Comparison of ENCODE assay signal across 15 cellular contexts in the genomic region with DNA sequence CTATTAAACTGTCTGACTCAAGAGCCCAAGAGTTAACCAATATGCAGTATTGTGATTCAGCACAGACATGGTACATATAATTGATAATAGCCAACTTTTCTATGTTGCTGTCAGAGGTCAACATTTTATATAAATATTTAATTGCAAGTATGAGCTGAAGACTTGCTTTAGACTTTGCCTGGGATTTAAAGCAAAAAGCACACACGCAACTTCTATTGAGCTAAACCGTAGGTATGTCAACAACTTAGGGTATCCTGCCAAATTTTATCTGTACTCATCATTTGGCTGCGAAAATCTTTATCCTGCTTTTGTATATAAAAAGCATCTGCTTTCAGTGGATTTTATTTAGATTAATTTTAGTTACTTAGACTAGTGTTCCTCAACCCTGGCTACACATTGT. TPM values are rescaled to one million over a fixed set of nuclear protein-coding genes. Genes with fewer than 3 reads are reported as not detected.
DNase-seq lines count a peak whose midpoint lies in the region; TF ChIP-seq lines count a peak whose summit lies in the region.
"Had no signal": no experiment of that assay in that cellular context is flagged by ENCODE, and none has a peak within 500 bp of the region (broad histone marks: within the 10 kb centered on the region; RNA-seq: fewer than 3 reads in every experiment).

No MANE protein-coding gene starts in this region.

- POLR2A ChIA-PET in HEK293T (lab: Yijun Ruan, JAX) (no interaction called here), MCF 10A (lab: Yijun Ruan, JAX) (interaction anchor here (0.9 kb wide), 1 partner anchor 9 kb away, joined by 5 read pairs; no protein-coding TSS in a partner anchor), Caco-2 (lab: Charles Lee) (no interaction called here)

- no peak overlapping the region for H3K4me3 ChIP-seq in fibroblast of mammary gland (ENCODE audit: control insufficient read depth, low read depth, low read length)
- H3K4me3 ChIP-seq in Caco-2 (ENCODE audit: low read depth, low read length), result no peak overlapping the region
- H3K4me3 ChIP-seq: GM23248 had no signal

- BruUV-seq in MCF 10A (replicated peaks; lab: Mats Ljungman, UMichigan) (no TSS peak), Caco-2 (replicated peaks; lab: Mats Ljungman, UMichigan) (no TSS peak)

- peaks cover 17% of the 10 kb centered on the region for H3K36me3 Mint-ChIP-seq in MCF 10A (ENCODE audit: insufficient read depth, unreplicated experiment)
- no peaks in the 10 kb centered on the region for H3K36me3 Mint-ChIP-seq in Caco-2 (ENCODE audit: insufficient read depth, unreplicated experiment)
- peaks cover 29% of the 10 kb centered on the region for H3K36me3 Mint-ChIP-seq in activated naive CD4-positive, alpha-beta T cell treated with anti-CD3 and anti-CD28 coated beads, Interleukin-2, amount 10 ng/mL, durations not matched to agents 7 days and 5 days

- no peak overlapping the region for H3K27ac Mint-ChIP-seq in MCF 10A (ENCODE audit: low read depth, unreplicated experiment)
- H3K27ac Mint-ChIP-seq in Caco-2 (ENCODE audit: unreplicated experiment), result no peak overlapping the region
- H3K27ac Mint-ChIP-seq in activated naive CD4-positive, alpha-beta T cell treated with anti-CD3 and anti-CD28 coated beads, Interleukin-2, amount 10 ng/mL, durations not matched to agents 7 days and 5 days, result no peak overlapping the region
- H3K27ac Mint-ChIP-seq: HFFc6 had no signal

- DNase-seq in HCEC 1CT (peak; percentile 48), fibroblast of mammary gland (ENCODE audit: low read depth) (peak; percentile 19), iris pigment epithelial cell (ENCODE audit: low read depth) (peak; percentile 50), HEK293T (ENCODE audit: extremely low spot score) (no peak), MCF 10A (ENCODE audit: unreplicated experiment) (no peak), Caco-2 (no peak)
- DNase-seq in activated naive CD4-positive, alpha-beta T cell treated with anti-CD3 and anti-CD28 coated beads, Interleukin-2, amount 10 ng/mL, durations not matched to agents 7 days and 5 days, result no peak
- DNase-seq: C1 segment of cervical spinal cord; Calu3; CD8-positive, alpha-beta memory T cell; DMS53; DND-41; GM23248; H7; HFFc6 had no signal

- no peak for TF ChIP-seq CTCF in fibroblast of mammary gland (conservative IDR thresholded peaks at IDR 0.05; ENCODE audit: control insufficient read depth, insufficient read depth, low read depth, low read length)
- TF ChIP-seq CTCF in MCF 10A (IDR thresholded peaks at IDR 0.05; ENCODE audit: unreplicated experiment), result no peak
- no peak for TF ChIP-seq CTCF in Caco-2 (IDR thresholded peaks at IDR 0.05; ENCODE audit: insufficient read depth in 1 of 2, low read depth in 1 of 2, low read length in 1 of 2, severe bottlenecking in 1 of 2, unreplicated experiment in 1 of 2)

- H3K4me1 Mint-ChIP-seq in MCF 10A (ENCODE audit: insufficient read depth, unreplicated experiment) (peaks cover 20% of the 10 kb centered on the region), Caco-2 (ENCODE audit: low read depth, unreplicated experiment) (no peaks in the 10 kb centered on the region)
- H3K4me1 Mint-ChIP-seq in activated naive CD4-positive, alpha-beta T cell treated with anti-CD3 and anti-CD28 coated beads, Interleukin-2, amount 10 ng/mL, durations not matched to agents 7 days and 5 days, result peaks cover 11% of the 10 kb centered on the region

- no peaks in the 10 kb centered on the region for H3K9me3 Mint-ChIP-seq in MCF 10A (ENCODE audit: unreplicated experiment)
- H3K9me3 Mint-ChIP-seq in Caco-2 (ENCODE audit: unreplicated experiment), result no peaks in the 10 kb centered on the region
- no peaks in the 10 kb centered on the region for H3K9me3 Mint-ChIP-seq in activated naive CD4-positive, alpha-beta T cell treated with anti-CD3 and anti-CD28 coated beads, Interleukin-2, amount 10 ng/mL, durations not matched to agents 7 days and 5 days
- H3K9me3 Mint-ChIP-seq: CD8-positive, alpha-beta memory T cell; HFFc6 had no signal

- CTCF ChIA-PET in HEK293T (lab: Yijun Ruan, JAX) (no interaction called here), MCF 10A (lab: Yijun Ruan, JAX) (interaction anchor here (0.6 to 1.1 kb wide), 3 partner anchors 8 to 88 kb away, joined by 3 to 4 read pairs (median 3); no protein-coding TSS in a partner anchor), Caco-2 (lab: Charles Lee) (no interaction called here)
- CTCF ChIA-PET in activated naive CD4-positive, alpha-beta T cell treated with anti-CD3 and anti-CD28 coated beads, Interleukin-2, amount 10 ng/mL, durations not matched to agents 7 days and 5 days (lab: Charles Lee), result no interaction called here

- no peaks in the 10 kb centered on the region for H3K27me3 ChIP-seq in Caco-2 (replicated peaks; ENCODE audit: control insufficient read depth, insufficient read depth, low read length)

- H3K27me3 Mint-ChIP-seq in MCF 10A (ENCODE audit: insufficient read depth, unreplicated experiment) (no peaks in the 10 kb centered on the region), Caco-2 (ENCODE audit: insufficient read depth, unreplicated experiment) (no peaks in the 10 kb centered on the region)
- no peaks in the 10 kb centered on the region for H3K27me3 Mint-ChIP-seq in activated naive CD4-positive, alpha-beta T cell treated with anti-CD3 and anti-CD28 coated beads, Interleukin-2, amount 10 ng/mL, durations not matched to agents 7 days and 5 days
- H3K27me3 Mint-ChIP-seq: CD8-positive, alpha-beta memory T cell had no signal

- H3K4me1 ChIP-seq in Caco-2, result no peaks in the 10 kb centered on the region

- H3K9me3 ChIP-seq in Caco-2, result no peaks in the 10 kb centered on the region

- intact Hi-C loops in MCF 10A (cut with micrococcal nuclease) (no loop called here), Caco-2 (cut with micrococcal nuclease; ENCODE audit: unreplicated experiment) (no loop called here)

- H3K36me3 ChIP-seq in Caco-2 (ENCODE audit: control insufficient read depth, insufficient read depth, low read length), result no peaks in the 10 kb centered on the region

- H3K4me3 Mint-ChIP-seq in MCF 10A (ENCODE audit: unreplicated experiment) (no peak overlapping the region), Caco-2 (ENCODE audit: unreplicated experiment) (no peak overlapping the region)
- H3K4me3 Mint-ChIP-seq in activated naive CD4-positive, alpha-beta T cell treated with anti-CD3 and anti-CD28 coated beads, Interleukin-2, amount 10 ng/mL, durations not matched to agents 7 days and 5 days, result no peak overlapping the region
- H3K4me3 Mint-ChIP-seq: HFFc6 had no signal

TF ChIP-seq in HEK293T, 16 proteins besides CTCF, POLR2A, EP300 and RAD21:
- TF ChIP-seq SP1 (IDR thresholded peaks at IDR 0.05) (no peak), FOXA1 (IDR thresholded peaks at IDR 0.05) (no peak), NFRKB (IDR thresholded peaks at IDR 0.05) (no peak), LEF1 (IDR thresholded peaks at IDR 0.05; ENCODE audit: borderline replicate concordance) (no peak), TARDBP (IDR thresholded peaks at IDR 0.05) (no peak), ZNF384 (IDR thresholded peaks at IDR 0.05) (no peak), SUZ12 (IDR thresholded peaks at IDR 0.05) (no peak)
- TF ChIP-seq, protein P1, sequence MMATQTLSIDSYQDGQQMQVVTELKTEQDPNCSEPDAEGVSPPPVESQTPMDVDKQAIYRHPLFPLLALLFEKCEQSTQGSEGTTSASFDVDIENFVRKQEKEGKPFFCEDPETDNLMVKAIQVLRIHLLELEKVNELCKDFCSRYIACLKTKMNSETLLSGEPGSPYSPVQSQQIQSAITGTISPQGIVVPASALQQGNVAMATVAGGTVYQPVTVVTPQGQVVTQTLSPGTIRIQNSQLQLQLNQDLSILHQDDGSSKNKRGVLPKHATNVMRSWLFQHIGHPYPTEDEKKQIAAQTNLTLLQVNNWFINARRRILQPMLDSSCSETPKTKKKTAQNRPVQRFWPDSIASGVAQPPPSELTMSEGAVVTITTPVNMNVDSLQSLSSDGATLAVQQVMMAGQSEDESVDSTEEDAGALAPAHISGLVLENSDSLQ (IDR thresholded peaks at IDR 0.05), result no peak

RNA-seq across cellular contexts. Expression of a gene that starts 27.4 kb away (rescaled TPM):
- total RNA-seq in MCF 10A (2022), result 54.6 and 58.3 TPM in 2 replicates
- total RNA-seq in Caco-2 (2022), result 38.1 and 46.5 TPM in 2 replicates

Comparison
In these comparisons a context has a peak if more than half of its experiments do, and no peak if none do; other contexts are left out.
1. DNase-seq: peak in HCEC 1CT (single experiment), fibroblast of mammary gland (single experiment) and iris pigment epithelial cell (single experiment); none in HEK293T (single experiment), MCF 10A (single experiment), Caco-2 (0 of 2) and activated naive CD4-positive, alpha-beta T cell treated with anti-CD3 and anti-CD28 coated beads, Interleukin-2, amount 10 ng/mL, durations not matched to agents 7 days and 5 days (single experiment).